In the genomic region with DNA sequence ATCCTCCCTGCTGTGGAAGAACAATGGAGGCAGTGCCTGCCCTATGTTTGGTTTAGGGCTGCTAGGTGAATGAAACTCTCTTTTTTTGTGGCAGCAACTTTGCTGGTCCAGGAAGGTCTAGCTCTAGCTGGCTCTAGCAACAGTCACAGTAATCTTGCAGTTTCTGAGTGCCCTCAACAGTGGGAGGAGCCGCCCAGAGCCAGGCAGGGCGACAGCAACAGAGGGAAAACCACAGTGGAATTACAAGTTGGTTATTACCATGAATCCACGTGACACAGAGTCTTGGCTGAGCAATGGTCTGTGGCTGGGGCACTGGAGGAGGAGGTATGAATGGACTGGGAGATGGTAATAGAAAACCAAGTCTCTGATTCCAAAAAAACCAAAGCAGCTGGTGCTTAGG, we compare ENCODE assay signal across 8 cellular contexts.
DNase-seq lines count a peak whose midpoint lies in the region; ATAC-seq lines count a peak whose summit lies in the region.

No MANE protein-coding gene starts in this region.

- no peaks in the 10 kb centered on the region for H3K9me3 Mint-ChIP-seq in stimulated activated naive CD8-positive, alpha-beta T cell treated with anti-CD3 and anti-CD28 coated beads, Interleukin-15, Interleukin-2, amounts not matched to agents 100 ng/mL and 50 ng/mL, for 24 hours

- peak overlapping the region; percentile 25 for H3K4me3 Mint-ChIP-seq in stimulated activated naive CD8-positive, alpha-beta T cell treated with anti-CD3 and anti-CD28 coated beads, Interleukin-15, Interleukin-2, amounts not matched to agents 100 ng/mL and 50 ng/mL, for 24 hours

- ATAC-seq in GM19463 (IDR thresholded peaks at IDR 0.05; ENCODE audit: unreplicated experiment) (peak; percentile 29), HG02623 (IDR thresholded peaks at IDR 0.05; ENCODE audit: unreplicated experiment) (no peak)

- H3K4me1 Mint-ChIP-seq in stimulated activated naive CD8-positive, alpha-beta T cell treated with anti-CD3 and anti-CD28 coated beads, Interleukin-15, Interleukin-2, amounts not matched to agents 100 ng/mL and 50 ng/mL, for 24 hours (ENCODE audit: low read depth) = peaks cover 69% of the 10 kb centered on the region

- no peaks in the 10 kb centered on the region for H3K27me3 Mint-ChIP-seq in stimulated activated naive CD8-positive, alpha-beta T cell treated with anti-CD3 and anti-CD28 coated beads, Interleukin-15, Interleukin-2, amounts not matched to agents 100 ng/mL and 50 ng/mL, for 24 hours

- peaks cover 45% of the 10 kb centered on the region for H3K36me3 Mint-ChIP-seq in stimulated activated naive CD8-positive, alpha-beta T cell treated with anti-CD3 and anti-CD28 coated beads, Interleukin-15, Interleukin-2, amounts not matched to agents 100 ng/mL and 50 ng/mL, for 24 hours (ENCODE audit: low read depth)

- DNase-seq in AG08395 (ENCODE audit: low spot score) (peak; percentile 97), NCI-H2196 (lab: John Stamatoyannopoulos, UW; ENCODE audit: unreplicated experiment) (peak; percentile 58), amniotic epithelial cell (ENCODE audit: low read depth) (peak; percentile 80), iPS-NIHi11 (ENCODE audit: low spot score) (peak; percentile 49), NCI-H82 treated with DMSO at 0.1 percent for 48 hours (lab: John Stamatoyannopoulos, UW; ENCODE audit: unreplicated experiment) (no peak)

- peak overlapping the region; percentile 82 for H3K27ac Mint-ChIP-seq in stimulated activated naive CD8-positive, alpha-beta T cell treated with anti-CD3 and anti-CD28 coated beads, Interleukin-15, Interleukin-2, amounts not matched to agents 100 ng/mL and 50 ng/mL, for 24 hours
